ENCODE assay signal across 8 cellular contexts in the genomic region with DNA sequence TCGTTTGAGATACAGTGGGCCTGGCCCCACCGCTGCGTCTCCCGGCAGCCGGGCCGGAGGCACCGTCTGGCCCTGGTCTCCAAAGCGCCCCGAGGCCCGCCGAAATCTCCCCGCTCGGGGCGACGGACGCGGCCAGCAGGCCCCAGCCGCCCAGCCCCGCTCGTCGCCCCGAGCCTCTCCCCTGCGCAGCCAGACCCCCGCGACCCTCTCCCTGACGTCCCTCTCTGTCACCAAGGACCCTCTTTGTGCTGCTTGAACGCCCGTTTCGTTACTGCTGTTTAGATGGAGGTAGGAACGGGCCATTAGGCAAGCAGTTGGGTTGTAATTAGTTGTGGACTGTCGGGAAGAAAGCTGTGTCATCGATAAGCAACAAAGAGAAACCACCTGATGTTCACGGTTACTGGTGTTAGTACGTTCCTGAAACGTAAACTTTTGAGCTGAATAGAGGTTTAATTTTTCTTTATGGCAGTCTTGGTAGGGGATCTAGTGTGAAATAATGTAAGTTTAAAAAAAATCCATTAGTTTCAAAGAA. TPM values are rescaled to one million over a fixed set of nuclear protein-coding genes. Genes with fewer than 3 reads are reported as not detected.
DNase-seq lines count a peak whose midpoint lies in the region; ATAC-seq, FAIRE-seq and TF ChIP-seq lines count a peak whose summit lies in the region.

No MANE protein-coding gene starts in this region.

- no peak overlapping the region; the same call in 1 of the 2 replicates for H3K18ac ChIP-seq in H1 (ENCODE audit: extremely low read depth, low read length)

- peak overlapping the region; percentile 13 for H3K56ac ChIP-seq in H1 (replicated peaks; ENCODE audit: insufficient read length, low read depth, low read length)

- H2BK5ac ChIP-seq in H1 (ENCODE audit: low read depth, low read length), result peak overlapping the region; percentile 92

- no peaks in the 10 kb centered on the region; the same call in 1 of the 2 replicates for H3K23me2 ChIP-seq in H1 (ENCODE audit: low read depth, low read length)

- H3K4me1 Mint-ChIP-seq in activated B cell treated with CpG ODN at 0.5 μM for 24 hours, result peaks cover 44% of the 10 kb centered on the region

- TF ChIP-seq CTCF in GM12865 (IDR thresholded peaks at IDR 0.05; ENCODE audit: insufficient read depth, low read depth, low read length, missing control alignments) (no peak), activated B cell treated with CpG ODN at 0.5 μM for 24 hours (IDR thresholded peaks at IDR 0.05) (no peak), H1 (IDR thresholded peaks at IDR 0.05; ENCODE audit: control extremely low read depth in 1 of 3, insufficient read depth in 1 of 3, low read depth in 1 of 3, low read length in 3 of 3) (no peak)

- H3K36me3 ChIP-seq in ACC112 (ENCODE audit: insufficient read depth, low read length) (peaks cover 9% of the 10 kb centered on the region; the same call in 1 of the 2 replicates), H1 (ENCODE audit: control insufficient read depth in 2 of 4, insufficient read depth in 4 of 4, low read length in 3 of 4) (peaks cover 0 to 1% (median 0%) of the 10 kb centered on the region in 4 experiments; a peak in 1 of 8 replicates), mesodermal cell (ENCODE audit: control insufficient read depth, insufficient read depth, low read length) (peaks cover 16% of the 10 kb centered on the region), subcutaneous abdominal adipose tissue (ENCODE audit: control insufficient read depth in 5 of 5, insufficient read depth in 5 of 5, low read length in 5 of 5) (peaks cover 0 to 2% (median 0%) of the 10 kb centered on the region in 5 donors)

- no peak overlapping the region for H4K91ac ChIP-seq in H1 (replicated peaks; ENCODE audit: insufficient read length, low read length)

- H2AK5ac ChIP-seq in H1 (ENCODE audit: low read depth, low read length), result no peak overlapping the region

- DNase-seq in GM12865 (ENCODE audit: low read depth) (peak; percentile 66), NCI-H1694 (lab: John Stamatoyannopoulos, UW) (peak; percentile 28), activated B cell treated with CpG ODN at 0.5 μM for 24 hours (peak; percentile 65), H1 (ENCODE audit: low read depth in 1 of 2, low spot score in 2 of 2) (no peak)

- no peak overlapping the region for H2BK15ac ChIP-seq in H1 (ENCODE audit: low read length)

- no peaks in the 10 kb centered on the region for H3K27me3 ChIP-seq in ACC112 (ENCODE audit: insufficient read depth, low read length)
- H3K27me3 ChIP-seq in H1 (replicated peaks in 1 of 4; ENCODE audit: control insufficient read depth in 3 of 4, extremely low read depth in 1 of 4, insufficient read depth in 3 of 4, low read length in 3 of 4), result no peaks in the 10 kb centered on the region
- no peaks in the 10 kb centered on the region for H3K27me3 ChIP-seq in subcutaneous abdominal adipose tissue (ENCODE audit: control insufficient read depth in 5 of 5, insufficient read depth in 4 of 5, low read length in 5 of 5)

- peaks cover 1% of the 10 kb centered on the region for H3K9me3 Mint-ChIP-seq in activated B cell treated with CpG ODN at 0.5 μM for 24 hours

- no peak overlapping the region for H3K4ac ChIP-seq in H1 (replicated peaks; ENCODE audit: insufficient read length, low read depth, low read length)

- peaks cover 0 to 5% of the 10 kb centered on the region in 2 experiments for H4K20me1 ChIP-seq in H1 (replicated peaks in 1 of 2; ENCODE audit: control insufficient read depth in 1 of 2, insufficient read depth in 2 of 2, low read length in 2 of 2)

- CTCF ChIA-PET in activated B cell treated with CpG ODN at 0.5 μM for 24 hours (lab: Charles Lee), result interaction anchor here (1.1 kb wide), 1 partner anchor 33 kb away, joined by 3 read pairs; no protein-coding TSS in a partner anchor
- CTCF ChIA-PET in H1 (lab: Charles Lee; ENCODE audit: partially characterized antibody), result interaction anchor here (1.1 kb wide), 2 partner anchors 43 to 269 kb away, joined by 3 read pairs; no protein-coding TSS in a partner anchor

- H3K36me3 Mint-ChIP-seq in activated B cell treated with CpG ODN at 0.5 μM for 24 hours (ENCODE audit: low read depth), result peaks cover 27% of the 10 kb centered on the region

- peak overlapping the region; percentile 99; the same call in 1 of the 2 replicates for H4K8ac ChIP-seq in H1 (ENCODE audit: extremely low read depth, insufficient read depth, low read length)

- WGBS in H1 (ENCODE audit: extremely low coverage in 1 of 2, insufficient coverage in 1 of 2, insufficient read length in 1 of 2, insufficient replicate concordance in 2 of 2, low coverage in 1 of 2, low lambda C conversion rate in 2 of 2, missing lambda C conversion rate in 1 of 2), 2 experiments, result 3% methylated on average over 28 of the region's 35 CpGs; no CpG with 5 or more reads in 1 of the 2 experiments
- WGBS in mesodermal cell (ENCODE audit: insufficient coverage in 2 of 2), 2 experiments, result 0% methylated on average over 27 to 31 of the region's 35 CpGs

- TF ChIP-seq RAD21 in H1 (IDR thresholded peaks at IDR 0.05 in 1 of 2, conservative IDR thresholded peaks at IDR 0.05 in 1 of 2; ENCODE audit: low read depth in 2 of 2, low read length in 2 of 2), result no peak

- ATAC-seq in HG02798 (IDR thresholded peaks at IDR 0.05; ENCODE audit: poor library complexity, unreplicated experiment) (peak; percentile 22), activated B cell treated with CpG ODN at 0.5 μM for 24 hours (ENCODE audit: low read depth) (peak; percentile 5)

- H2AFZ ChIP-seq in ACC112 (ENCODE audit: low read length, unreplicated experiment) (peak overlapping the region; percentile 87), H1 (ENCODE audit: low read length) (peak overlapping the region; percentile 67; the same call in 1 of the 2 replicates)

- TF ChIP-seq POLR2A in H1 (IDR thresholded peaks at IDR 0.05; ENCODE audit: control extremely low read depth in 1 of 2, low read depth in 2 of 2, low read length in 2 of 2), result peak in 1 of 2 experiments; percentile 65; a peak in 2 of 3 replicates

- H3K23ac ChIP-seq in H1 (ENCODE audit: insufficient read length), result no peak overlapping the region

- peaks cover 54% of the 10 kb centered on the region for H3K79me2 ChIP-seq in ACC112 (ENCODE audit: control insufficient read depth, insufficient read depth, low read length, unreplicated experiment)
- H3K79me2 ChIP-seq in H1 (ENCODE audit: control insufficient read depth in 1 of 2, insufficient read depth in 2 of 2, low read length in 2 of 2), result peaks cover 4 to 50% of the 10 kb centered on the region in 2 experiments; a peak in 3 of 4 replicates

- no peaks in the 10 kb centered on the region for H3K79me1 ChIP-seq in H1 (ENCODE audit: low read depth, low read length)

- POLR2A ChIA-PET in activated B cell treated with CpG ODN at 0.5 μM for 24 hours (lab: Charles Lee), result interaction anchor here (0.6 to 1.4 kb wide), 5 partner anchors 11 to 824 kb away, joined by 3 to 10 read pairs (median 5); a partner anchor contains a TSS
- POLR2A ChIA-PET in H1 (lab: Charles Lee; ENCODE audit: partially characterized antibody), result interaction anchor here (0.6 to 1.6 kb wide), 7 partner anchors 15 to 211 kb away, joined by 3 to 6 read pairs (median 3); a partner anchor contains a TSS

- H2BK120ac ChIP-seq in H1 (replicated peaks; ENCODE audit: low read depth, low read length), result no peak overlapping the region

- H3K27ac ChIP-seq in ACC112 (ENCODE audit: low read depth, low read length), result peak overlapping the region; percentile 91
- H3K27ac ChIP-seq in H1 (ENCODE audit: low read depth, low read length), result peak overlapping the region; percentile 86
- peak overlapping the region; percentile 98 for H3K27ac ChIP-seq in mesodermal cell (ENCODE audit: low read depth, low read length, severe bottlenecking)
- peak overlapping the region; percentile 97 for H3K27ac ChIP-seq in subcutaneous abdominal adipose tissue (ENCODE audit: low read depth, low read length)

- no peak overlapping the region for H3K14ac ChIP-seq in H1 (ENCODE audit: insufficient read length)

- no peak overlapping the region for H2BK20ac ChIP-seq in H1 (ENCODE audit: low read length)

- H3K4me2 ChIP-seq in H1 (ENCODE audit: insufficient read depth in 1 of 2, low read depth in 2 of 2, low read length in 2 of 2), result peak overlapping the region; percentile 71 to 80

- peak overlapping the region; percentile 4 for H4K5ac ChIP-seq in H1 (ENCODE audit: insufficient read length, low read depth, low read length)

- H3K4me3 ChIP-seq in ACC112 (ENCODE audit: low read depth, low read length) (peak overlapping the region; percentile 98), GM12865 (ENCODE audit: low read depth, low read length) (peak overlapping the region; percentile 87), H1 (ENCODE audit: extremely low read depth in 1 of 4, insufficient read depth in 2 of 4, low read depth in 3 of 4, low read length in 4 of 4) (peak overlapping the region; percentile 81 to 98 (median 94)), mesodermal cell (ENCODE audit: extremely low read depth, insufficient read depth, low read length, poor library complexity, severe bottlenecking) (peak overlapping the region; percentile 87), subcutaneous abdominal adipose tissue (ENCODE audit: low read depth in 1 of 5, low read length in 5 of 5) (peak overlapping the region; percentile 76 to 94 (median 92))

- H3K9me3 ChIP-seq in H1 (ENCODE audit: insufficient read depth in 2 of 2, low read depth in 1 of 2, low read length in 1 of 2), result no peaks in the 10 kb centered on the region
- no peaks in the 10 kb centered on the region for H3K9me3 ChIP-seq in mesodermal cell (ENCODE audit: control insufficient read depth, low read length)
- no peaks in the 10 kb centered on the region for H3K9me3 ChIP-seq in subcutaneous abdominal adipose tissue (ENCODE audit: control insufficient read depth in 5 of 5, low read length in 5 of 5)

- no peak overlapping the region for H2BK12ac ChIP-seq in H1 (ENCODE audit: low read depth, low read length)

- peak overlapping the region; percentile 99 for H3K27ac Mint-ChIP-seq in activated B cell treated with CpG ODN at 0.5 μM for 24 hours

- no peak for FAIRE-seq in H1 (lab: Jason Lieb, UNC)

- no peaks in the 10 kb centered on the region for H3K27me3 Mint-ChIP-seq in activated B cell treated with CpG ODN at 0.5 μM for 24 hours

- H3K9ac ChIP-seq in H1 (replicated peaks in 1 of 4; ENCODE audit: extremely low read depth in 1 of 4, low read depth in 3 of 4, low read length in 3 of 4) (peak overlapping the region; percentile 84 to 97 (median 92)), subcutaneous abdominal adipose tissue (ENCODE audit: low read length in 5 of 5) (peak overlapping the region; percentile 98 to 100 (median 99))

- H3K4me1 ChIP-seq in ACC112 (ENCODE audit: control insufficient read depth, insufficient read depth, low read length, unreplicated experiment) (peaks cover 21% of the 10 kb centered on the region), H1 (replicated peaks in 1 of 4; ENCODE audit: control insufficient read depth in 3 of 4, insufficient read depth in 4 of 4, low read length in 3 of 4) (peaks cover 0 to 6% (median 3%) of the 10 kb centered on the region in 4 experiments; a peak in 2 of 7 replicates), mesodermal cell (ENCODE audit: control insufficient read depth, insufficient read depth, low read length, poor library complexity, severe bottlenecking) (peaks cover 7% of the 10 kb centered on the region), subcutaneous abdominal adipose tissue (ENCODE audit: control insufficient read depth in 5 of 5, insufficient read depth in 5 of 5, low read length in 5 of 5) (peaks cover 2 to 28% (median 24%) of the 10 kb centered on the region in 5 donors)

- peak overlapping the region; percentile 99 for H3K4me3 Mint-ChIP-seq in activated B cell treated with CpG ODN at 0.5 μM for 24 hours

- no peak for TF ChIP-seq EP300 in H1 (IDR thresholded peaks at IDR 0.05; ENCODE audit: borderline replicate concordance in 1 of 2, low read depth in 2 of 2, low read length in 2 of 2)

- intact Hi-C loops in activated B cell treated with CpG ODN at 0.5 μM for 24 hours (cut with micrococcal nuclease), result loop anchor here (5.0 to 10.0 kb wide), 2 partner anchors 392 to 640 kb away; no protein-coding TSS in a partner anchor

RNA-seq across cellular contexts. Expression of a gene that starts 0.7 kb away (rescaled TPM):
- total RNA-seq in activated B cell treated with CpG ODN at 0.5 μM for 24 hours, result 87.8 and 107 TPM in 2 replicates
- total RNA-seq in H1 (2021; fragmentation: NEBNext Ultra II Directional; extraction: Animal tissue kit (Norgen Biotek cat#: 25700)), result 64.2 and 66.0 TPM in 2 replicates
- 13.6 and 20.1 TPM in 2 replicates for polyA plus RNA-seq in H1 (2011; rRNA removed)
- 29.8 TPM for polyA plus RNA-seq in H1 (2011; cell fraction: cytosol; rRNA removed)
- polyA plus RNA-seq in H1 (2011; cell fraction: nucleus; rRNA removed), result 20.7 TPM
- polyA plus RNA-seq in H1 (2012, experiment 1 of 2), result 34.5 to 48.3 TPM (median 35.8 TPM) in 4 replicates
- 3.0 TPM for polyA plus RNA-seq in H1 (2012, experiment 2 of 2)
- polyA plus RNA-seq in H1 (2013, experiment 1 of 2), result 56.1 TPM
- 56.4 TPM for polyA plus RNA-seq in H1 (2013, experiment 2 of 2)
- polyA minus RNA-seq in H1 (2011; rRNA and poly(A)+ RNA removed), result 24.5 and 54.0 TPM in 2 replicates
- polyA minus RNA-seq in H1 (2011; cell fraction: cytosol; rRNA and poly(A)+ RNA removed), result 43.7 TPM
- polyA minus RNA-seq in H1 (2011; cell fraction: nucleus; rRNA and poly(A)+ RNA removed), result 66.6 TPM
- polyA plus RNA-seq in mesodermal cell (2013, experiment 1 of 2), result 88.2 TPM
- polyA plus RNA-seq in mesodermal cell (2013, experiment 2 of 2), result 98.0 TPM

Comparison
In these comparisons a context has a peak if more than half of its experiments do, and no peak if none do; other contexts are left out.
1. DNase-seq: peak in GM12865 (single experiment), NCI-H1694 (single experiment) and activated B cell treated with CpG ODN at 0.5 μM for 24 hours (single experiment); none in H1 (0 of 2).
2. Peak in every context shown above with its lines, with median percentiles within 50 percentile points of each other: H3K27ac ChIP-seq and H3K4me3 ChIP-seq.